Comparison of ENCODE assay signal across 2 cellular contexts in genomic region chr6:163635731-163636344, GRCh38.
TF ChIP-seq lines count a peak whose summit lies in the region.

No MANE protein-coding gene starts in this region.

TF ChIP-seq in IMR-90, 13 proteins besides CTCF, POLR2A, EP300 and RAD21 (continued from another document):
- no peak for TF ChIP-seq CHD1 (IDR thresholded peaks at IDR 0.05; ENCODE audit: low read depth, low read length)
- TF ChIP-seq RFX5 (IDR thresholded peaks at IDR 0.05; ENCODE audit: low read depth, low read length), result no peak
- TF ChIP-seq MXI1 (IDR thresholded peaks at IDR 0.05; ENCODE audit: borderline replicate concordance, low read depth, low read length), result no peak
- TF ChIP-seq CEBPB (IDR thresholded peaks at IDR 0.05; ENCODE audit: low read depth, low read length), result no peak
- TF ChIP-seq NFE2L2 (IDR thresholded peaks at IDR 0.05; ENCODE audit: low read depth, low read length), result no peak
- TF ChIP-seq FOS (IDR thresholded peaks at IDR 0.05; ENCODE audit: low read depth, low read length), result no peak
- no peak for TF ChIP-seq SMC3 (IDR thresholded peaks at IDR 0.05; ENCODE audit: low read depth, low read length)
TF ChIP-seq in IMR-90: peak in this region for 0.

TF ChIP-seq in WTC11, 78 proteins besides CTCF, POLR2A, EP300 and RAD21 (continued from another document):
- TF ChIP-seq ZNF532 (CRISPR knock-in tag; IDR thresholded peaks at IDR 0.05; ENCODE audit: borderline replicate concordance), result no peak
- TF ChIP-seq FOXK1 (CRISPR knock-in tag; IDR thresholded peaks at IDR 0.05), result no peak
- TF ChIP-seq ZNF671 (CRISPR knock-in tag; IDR thresholded peaks at IDR 0.05), result no peak
- no peak for TF ChIP-seq AFF4 (CRISPR knock-in tag; IDR thresholded peaks at IDR 0.05; ENCODE audit: borderline replicate concordance)
- no peak for TF ChIP-seq TEAD4 (CRISPR knock-in tag; IDR thresholded peaks at IDR 0.05)
- TF ChIP-seq RELA (CRISPR knock-in tag; IDR thresholded peaks at IDR 0.05; ENCODE audit: borderline replicate concordance), result no peak
- no peak for TF ChIP-seq FOXJ3 (CRISPR knock-in tag; IDR thresholded peaks at IDR 0.05; ENCODE audit: borderline replicate concordance)
- no peak for TF ChIP-seq ZNF232 (CRISPR knock-in tag; IDR thresholded peaks at IDR 0.05)
- no peak for TF ChIP-seq ZBTB43 (CRISPR knock-in tag; IDR thresholded peaks at IDR 0.05)
- TF ChIP-seq ZNF263 (CRISPR knock-in tag; IDR thresholded peaks at IDR 0.05; ENCODE audit: low read depth), result no peak
- no peak for TF ChIP-seq USF1 (CRISPR knock-in tag; IDR thresholded peaks at IDR 0.05)
- TF ChIP-seq CBFB (CRISPR knock-in tag; IDR thresholded peaks at IDR 0.05; ENCODE audit: low read depth), result no peak
